Comparison of ENCODE assay signal across 18 cellular contexts in genomic region chr5:179839328-179840256, GRCh38. TPM values are rescaled to one million over a fixed set of nuclear protein-coding genes. Genes with fewer than 3 reads are reported as not detected.
DNase-seq lines count a peak whose midpoint lies in the region; ATAC-seq, FAIRE-seq and TF ChIP-seq lines count a peak whose summit lies in the region.
"Had no signal": no experiment of that assay in that cellular context is flagged by ENCODE, and none has a peak within 500 bp of the region (broad histone marks: within the 10 kb centered on the region; RNA-seq: fewer than 3 reads in every experiment).

No MANE protein-coding gene starts in this region.

- H3K27ac Mint-ChIP-seq in activated CD8-positive, alpha-beta memory T cell treated with anti-CD3 and anti-CD28 coated beads, Interleukin-2, amount 10 ng/mL, durations not matched to agents 7 days and 5 days = peak overlapping the region; percentile 15

- ATAC-seq in activated CD8-positive, alpha-beta memory T cell treated with anti-CD3 and anti-CD28 coated beads, Interleukin-2, amount 10 ng/mL, durations not matched to agents 7 days and 5 days = no peak
- ATAC-seq in K562 (no peak), HG02884 (IDR thresholded peaks at IDR 0.05; ENCODE audit: unreplicated experiment) (no peak)
- ATAC-seq: gastroesophageal sphincter had no signal

- no peak overlapping the region for H2AFZ ChIP-seq in K562 (ENCODE audit: low read depth, low read length)

- WGBS in K562 (ENCODE audit: insufficient coverage, low coverage, missing lambda C conversion rate) = 79% methylated on average over 16 of the region's 16 CpGs
- 82 to 85% methylated on average over 16 of the region's 16 CpGs for WGBS in sigmoid colon, 2 donors

- H3K36me3 ChIP-seq in K562 (ENCODE audit: control insufficient read depth, insufficient read depth, low read length) = peaks cover 53% of the 10 kb centered on the region; the same call in 2 of the 3 replicates
- peaks cover 63% of the 10 kb centered on the region for H3K36me3 ChIP-seq in right atrium auricular region
- peaks cover 45 to 88% (median 52%) of the 10 kb centered on the region in 4 donors for H3K36me3 ChIP-seq in sigmoid colon

- no peaks in the 10 kb centered on the region for H3K9me3 Mint-ChIP-seq in activated CD8-positive, alpha-beta memory T cell treated with anti-CD3 and anti-CD28 coated beads, Interleukin-2, amount 10 ng/mL, durations not matched to agents 7 days and 5 days (ENCODE audit: low read depth)

- peaks cover 23% of the 10 kb centered on the region for H3K4me1 Mint-ChIP-seq in activated CD8-positive, alpha-beta memory T cell treated with anti-CD3 and anti-CD28 coated beads, Interleukin-2, amount 10 ng/mL, durations not matched to agents 7 days and 5 days

- peaks cover 4% of the 10 kb centered on the region; the same call in 1 of the 2 replicates for H4K20me1 ChIP-seq in K562 (replicated peaks; ENCODE audit: control insufficient read depth, insufficient read depth, low read length)

- H3K4me3 ChIP-seq in K562 (no peak overlapping the region), right atrium auricular region (no peak overlapping the region), sigmoid colon (no peak overlapping the region)
- H3K4me3 ChIP-seq: colonic mucosa, gastroesophageal sphincter had no signal

- H3K9me1 ChIP-seq in K562 (ENCODE audit: control insufficient read depth, insufficient read depth, low read length) = no peaks in the 10 kb centered on the region

- CTCF ChIA-PET in activated CD8-positive, alpha-beta memory T cell treated with anti-CD3 and anti-CD28 coated beads, Interleukin-2, amount 10 ng/mL, durations not matched to agents 7 days and 5 days (lab: Charles Lee) = no interaction called here
- CTCF ChIA-PET in K562 (lab: Yijun Ruan, JAX; ENCODE audit: low intra/inter-chr PET ratio) = no interaction called here

- TF ChIP-seq POLR2A in K562 (conservative IDR thresholded peaks at IDR 0.05) = no peak
- TF ChIP-seq POLR2A in sigmoid colon (IDR thresholded peaks at IDR 0.05) = no peak

- no peak for FAIRE-seq in K562 (lab: Jason Lieb, UNC)
- FAIRE-seq: A204.1, urothelium cell line had no signal

- H3K9me3 ChIP-seq in K562 (replicated peaks; ENCODE audit: control insufficient read depth, insufficient read depth, low read depth, low read length) (no peaks in the 10 kb centered on the region), right atrium auricular region (peaks cover 0 to 2% of the 10 kb centered on the region in 2 donors), sigmoid colon (no peaks in the 10 kb centered on the region)
- H3K9me3 ChIP-seq: colonic mucosa, neutrophil had no signal

- no peak overlapping the region for H3K27ac ChIP-seq in K562 (ENCODE audit: extremely low read depth, low read depth, low read length)
- no peak overlapping the region for H3K27ac ChIP-seq in right atrium auricular region
- no peak overlapping the region for H3K27ac ChIP-seq in sigmoid colon
- H3K27ac ChIP-seq: colonic mucosa, gastroesophageal sphincter, neutrophil had no signal

- TF ChIP-seq EP300 in K562 (IDR thresholded peaks at IDR 0.05; ENCODE audit: low read length) (no peak), sigmoid colon (IDR thresholded peaks at IDR 0.05) (no peak)

- H3K4me1 ChIP-seq in K562 (replicated peaks in 1 of 2; ENCODE audit: control insufficient read depth in 2 of 2, insufficient read depth in 2 of 2, low read length in 2 of 2) = peaks cover 0 to 13% of the 10 kb centered on the region in 2 experiments; a peak in 3 of 5 replicates
- H3K4me1 ChIP-seq in right atrium auricular region = peaks cover 0 to 8% of the 10 kb centered on the region in 2 donors
- peaks cover 0 to 10% (median 8%) of the 10 kb centered on the region in 4 donors for H3K4me1 ChIP-seq in sigmoid colon
- H3K4me1 ChIP-seq: colonic mucosa had no signal

- H3K27me3 Mint-ChIP-seq in activated CD8-positive, alpha-beta memory T cell treated with anti-CD3 and anti-CD28 coated beads, Interleukin-2, amount 10 ng/mL, durations not matched to agents 7 days and 5 days = no peaks in the 10 kb centered on the region

- DNase-seq in activated CD8-positive, alpha-beta memory T cell treated with anti-CD3 and anti-CD28 coated beads, Interleukin-2, amount 10 ng/mL, durations not matched to agents 7 days and 5 days = no peak
- no peak for DNase-seq in activated CD8-positive, alpha-beta memory T cell treated with anti-CD3 and anti-CD28 coated beads, Interleukin-2, amount 50 U/mL, for 48 hours
- DNase-seq in K562 (ENCODE audit: extremely low read depth in 1 of 4, low spot score in 3 of 4) (no peak), right atrium auricular region (ENCODE audit: low spot score) (peak; percentile 56), sigmoid colon (peak; percentile 67), T-helper 2 cell (no peak)
- DNase-seq in effector CD4-positive, alpha-beta T cell = no peak
- DNase-seq: activated gamma-delta T cell treated with Interleukin-2 at 50 U/mL for 16 hours; colonic mucosa; DMS53; left cardiac atrium; NCI-H2107; stimulated activated CD8-positive, alpha-beta memory T cell treated with anti-CD3 and anti-CD28 coated beads, Interleukin-4, amount 100 ng/mL, for 48 hours had no signal

- H3K4me2 ChIP-seq in K562 (ENCODE audit: insufficient read depth, low read length) = no peak overlapping the region

- peaks cover 24% of the 10 kb centered on the region for H3K36me3 Mint-ChIP-seq in activated CD8-positive, alpha-beta memory T cell treated with anti-CD3 and anti-CD28 coated beads, Interleukin-2, amount 10 ng/mL, durations not matched to agents 7 days and 5 days

- POLR2A ChIA-PET in K562 (lab: Yijun Ruan, JAX) = interaction anchor here (1.0 to 1.8 kb wide), 3 partner anchors 9 to 17 kb away, joined by 3 to 4 read pairs (median 4); no protein-coding TSS in a partner anchor

- no TSS peak for BruUV-seq in K562 (replicated peaks; lab: Mats Ljungman, UMichigan)

- intact Hi-C loops in K562 (cut with micrococcal nuclease) = no loop called here
- intact Hi-C loops in sigmoid colon (cut with DNase I) = no loop called here

- no peaks in the 10 kb centered on the region for H3K79me2 ChIP-seq in K562 (ENCODE audit: control insufficient read depth, insufficient read depth, low read length)

- TF ChIP-seq CTCF in K562 (IDR thresholded peaks at IDR 0.05 in 2 of 3, conservative IDR thresholded peaks at IDR 0.05 in 1 of 3; ENCODE audit: insufficient read depth in 2 of 3, low read depth in 1 of 3, low read length in 3 of 3) (no peak), right atrium auricular region (IDR thresholded peaks at IDR 0.05) (no peak), sigmoid colon (IDR thresholded peaks at IDR 0.05) (no peak)

- no peaks in the 10 kb centered on the region for H3K27me3 ChIP-seq in K562 (ENCODE audit: control insufficient read depth in 2 of 2, insufficient read depth in 2 of 2, low read length in 2 of 2)
- no peaks in the 10 kb centered on the region for H3K27me3 ChIP-seq in right atrium auricular region
- no peaks in the 10 kb centered on the region for H3K27me3 ChIP-seq in sigmoid colon
- H3K27me3 ChIP-seq: colonic mucosa, gastroesophageal sphincter, neutrophil had no signal

- H3K4me3 Mint-ChIP-seq in activated CD8-positive, alpha-beta memory T cell treated with anti-CD3 and anti-CD28 coated beads, Interleukin-2, amount 10 ng/mL, durations not matched to agents 7 days and 5 days = no peak overlapping the region

- in situ Hi-C loops in K562 (cut with MboI) = no loop called here

- no peak for TF ChIP-seq RAD21 in K562 (CRISPR knock-in tag; conservative IDR thresholded peaks at IDR 0.05 in 1 of 2, IDR thresholded peaks at IDR 0.05 in 1 of 2)

- no peak overlapping the region for H3K9ac ChIP-seq in K562 (ENCODE audit: insufficient read depth in 1 of 2, low read depth in 2 of 2, low read length in 2 of 2)

RNA-seq across cellular contexts. Expression of gene SQSTM1, which starts 18.9 kb away (rescaled TPM):
- total RNA-seq in activated CD8-positive, alpha-beta memory T cell treated with anti-CD3 and anti-CD28 coated beads, Interleukin-2, amount 10 ng/mL, durations not matched to agents 7 days and 5 days = 100 to 1,000 TPM; 130 to 198 TPM
- total RNA-seq in K562 (2011; cell fraction: chromatin; rRNA removed; ENCODE audit: low replicate concordance) = 89.8 and 300 TPM in 2 replicates
- total RNA-seq in K562 (2011; cell fraction: nucleolus; rRNA removed) = 389 and 414 TPM in 2 replicates
- total RNA-seq in K562 (2011; cell fraction: nucleoplasm; rRNA removed) = 172 and 183 TPM in 2 replicates
- 148 and 236 TPM in 2 replicates for total RNA-seq in K562 (2014; rRNA removed)
- 32.0 and 37.6 TPM in 2 replicates for total RNA-seq in K562 (2014; rRNA removed; fragmentation: Illumina TruSeq; extraction: Trizol)
- 107 and 109 TPM in 2 replicates for total RNA-seq in K562 (2015; rRNA removed; fragmentation: Illumina TruSeq; extraction: Trizol)
- total RNA-seq in K562 (2021) = 148 and 151 TPM in 2 replicates
- polyA plus RNA-seq in K562 (2011; rRNA removed) = 44.8 and 45.2 TPM in 2 replicates
- polyA plus RNA-seq in K562 (2011; cell fraction: cytosol; rRNA removed) = 47.2 and 77.9 TPM in 2 replicates
- polyA plus RNA-seq in K562 (2011; cell fraction: nucleus; rRNA removed) = 132 and 257 TPM in 2 replicates
- 159 and 567 TPM in 2 replicates for polyA plus RNA-seq in K562 (2012)
- 75.0 and 79.8 TPM in 2 replicates for polyA plus RNA-seq in K562 (2014; fragmentation: Illumina TruSeq; extraction: Trizol)
- 1 to 10 TPM; 5.6 to 8.2 TPM for polyA plus RNA-seq in K562 (2014; fragmentation: Nextera tagmentation; extraction: Ambion mirVana)
- 64.0 and 70.7 TPM in 2 replicates for polyA plus RNA-seq in K562 (2014; rRNA removed)
- 25.0 and 34.0 TPM in 2 replicates for polyA minus RNA-seq in K562 (2011; rRNA and poly(A)+ RNA removed)
- polyA minus RNA-seq in K562 (2011; cell fraction: cytosol; rRNA and poly(A)+ RNA removed) = 82.1 and 107 TPM in 2 replicates
- 184 and 191 TPM in 2 replicates for polyA minus RNA-seq in K562 (2011; cell fraction: nucleus; rRNA and poly(A)+ RNA removed)
- 100 to 1,000 TPM; 379 to 436 TPM for total RNA-seq in right atrium auricular region
- 100 to 1,000 TPM; 287 to 443 (median 386) TPM for total RNA-seq in sigmoid colon
- polyA plus RNA-seq in sigmoid colon = 100 to 1,000 TPM; 168 to 301 (median 203) TPM

RNA-seq across cellular contexts. Expression of gene MRNIP, which starts 19.0 kb away (rescaled TPM):
- total RNA-seq in activated CD8-positive, alpha-beta memory T cell treated with anti-CD3 and anti-CD28 coated beads, Interleukin-2, amount 10 ng/mL, durations not matched to agents 7 days and 5 days = 10 to 100 TPM; 20.2 to 21.4 TPM
- total RNA-seq in K562 (2011; cell fraction: chromatin; rRNA removed; ENCODE audit: low replicate concordance) = 168 and 262 TPM in 2 replicates
- total RNA-seq in K562 (2011; cell fraction: nucleolus; rRNA removed) = 113 and 114 TPM in 2 replicates
- 118 and 124 TPM in 2 replicates for total RNA-seq in K562 (2011; cell fraction: nucleoplasm; rRNA removed)
- total RNA-seq in K562 (2014; rRNA removed) (16.8 and 22.7 TPM in 2 replicates), K562 (2014; rRNA removed; fragmentation: Illumina TruSeq; extraction: Trizol) (7.2 and 9.7 TPM in 2 replicates), K562 (2015; rRNA removed; fragmentation: Illumina TruSeq; extraction: Trizol) (10.4 and 12.2 TPM in 2 replicates), K562 (2021) (18.4 and 20.7 TPM in 2 replicates), right atrium auricular region (10 to 100 TPM; 12.5 to 20.3 TPM), sigmoid colon (10 to 100 TPM; 30.7 to 59.8 (median 34.5) TPM)
- polyA plus RNA-seq in K562 (2011; rRNA removed) (25.6 and 35.4 TPM in 2 replicates), K562 (2014; fragmentation: Illumina TruSeq; extraction: Trizol) (18.0 and 18.5 TPM in 2 replicates), K562 (2014; fragmentation: Nextera tagmentation; extraction: Ambion mirVana) (1 to 10 TPM; 3.6 to 6.2 TPM), K562 (2014; rRNA removed) (39.0 and 42.7 TPM in 2 replicates), sigmoid colon (10 to 100 TPM in 2 of 3 donors, 1 to 10 TPM in 1; 8.3 to 20.3 (median 11.4) TPM)
- 18.4 and 20.1 TPM in 2 replicates for polyA plus RNA-seq in K562 (2011; cell fraction: cytosol; rRNA removed)
- 148 and 191 TPM in 2 replicates for polyA plus RNA-seq in K562 (2011; cell fraction: nucleus; rRNA removed)
- 18.9 and 21.4 TPM in 2 replicates for polyA plus RNA-seq in K562 (2012)
- polyA minus RNA-seq in K562 (2011; rRNA and poly(A)+ RNA removed) = 8.8 and 10.6 TPM in 2 replicates
- 5.3 and 8.0 TPM in 2 replicates for polyA minus RNA-seq in K562 (2011; cell fraction: cytosol; rRNA and poly(A)+ RNA removed)
- 21.1 and 26.9 TPM in 2 replicates for polyA minus RNA-seq in K562 (2011; cell fraction: nucleus; rRNA and poly(A)+ RNA removed)

RNA-seq across cellular contexts. Expression of gene MGAT4B, which starts 32.9 kb away (rescaled TPM):
- total RNA-seq in activated CD8-positive, alpha-beta memory T cell treated with anti-CD3 and anti-CD28 coated beads, Interleukin-2, amount 10 ng/mL, durations not matched to agents 7 days and 5 days = 100 to 1,000 TPM; 100 to 116 TPM
- total RNA-seq in K562 (2011; cell fraction: chromatin; rRNA removed; ENCODE audit: low replicate concordance) = 133 and 442 TPM in 2 replicates
- 330 and 396 TPM in 2 replicates for total RNA-seq in K562 (2011; cell fraction: nucleolus; rRNA removed)
- 200 and 206 TPM in 2 replicates for total RNA-seq in K562 (2011; cell fraction: nucleoplasm; rRNA removed)
- total RNA-seq in K562 (2014; rRNA removed) (75.4 and 97.9 TPM in 2 replicates), K562 (2014; rRNA removed; fragmentation: Illumina TruSeq; extraction: Trizol) (53.9 and 64.8 TPM in 2 replicates), K562 (2015; rRNA removed; fragmentation: Illumina TruSeq; extraction: Trizol) (62.2 and 64.4 TPM in 2 replicates), K562 (2021) (120 and 133 TPM in 2 replicates), right atrium auricular region (10 to 100 TPM; 71.7 to 77.1 TPM), sigmoid colon (10 to 100 TPM; 27.8 to 56.8 (median 31.5) TPM)
- polyA plus RNA-seq in K562 (2011; rRNA removed) (77.2 and 79.8 TPM in 2 replicates), K562 (2014; fragmentation: Illumina TruSeq; extraction: Trizol) (80.2 and 90.3 TPM in 2 replicates), K562 (2014; fragmentation: Nextera tagmentation; extraction: Ambion mirVana) (under 1 TPM; 0.34 to 0.37 TPM), K562 (2014; rRNA removed) (75.9 and 88.5 TPM in 2 replicates), sigmoid colon (100 to 1,000 TPM; 184 to 241 (median 232) TPM)
- 88.2 and 150 TPM in 2 replicates for polyA plus RNA-seq in K562 (2011; cell fraction: cytosol; rRNA removed)
- polyA plus RNA-seq in K562 (2011; cell fraction: nucleus; rRNA removed) = 249 and 384 TPM in 2 replicates
- 107 and 152 TPM in 2 replicates for polyA plus RNA-seq in K562 (2012)
- 44.9 and 70.3 TPM in 2 replicates for polyA minus RNA-seq in K562 (2011; rRNA and poly(A)+ RNA removed)
- 77.2 and 90.7 TPM in 2 replicates for polyA minus RNA-seq in K562 (2011; cell fraction: cytosol; rRNA and poly(A)+ RNA removed)
- polyA minus RNA-seq in K562 (2011; cell fraction: nucleus; rRNA and poly(A)+ RNA removed) = 113 and 122 TPM in 2 replicates

RNA-seq across cellular contexts. Expression of gene LTC4S, which starts 45.8 kb away (rescaled TPM):
- 1 to 10 TPM in 1 of 2 experiments, under 1 TPM in 1; 0.91 to 1.5 TPM for total RNA-seq in activated CD8-positive, alpha-beta memory T cell treated with anti-CD3 and anti-CD28 coated beads, Interleukin-2, amount 10 ng/mL, durations not matched to agents 7 days and 5 days
- total RNA-seq in K562 (2011; cell fraction: chromatin; rRNA removed; ENCODE audit: low replicate concordance) = 0.90 TPM in 1 of 2 replicates, not detected in the other
- total RNA-seq in K562 (2011; cell fraction: nucleolus; rRNA removed) = 0.83 and 1.1 TPM in 2 replicates
- total RNA-seq in K562 (2011; cell fraction: nucleoplasm; rRNA removed) = not detected in 2 replicates
- total RNA-seq in K562 (2014; rRNA removed) = 0.77 TPM in 1 of 2 replicates, not detected in the other
- not detected in 2 replicates for total RNA-seq in K562 (2014; rRNA removed; fragmentation: Illumina TruSeq; extraction: Trizol)
- total RNA-seq in K562 (2015; rRNA removed; fragmentation: Illumina TruSeq; extraction: Trizol) = not detected in 2 replicates
- 0.51 and 0.75 TPM in 2 replicates for total RNA-seq in K562 (2021)
- not detected in 2 replicates for polyA plus RNA-seq in K562 (2011; rRNA removed)
- not detected in 2 replicates for polyA plus RNA-seq in K562 (2011; cell fraction: cytosol; rRNA removed)
- 0.65 and 0.75 TPM in 2 replicates for polyA plus RNA-seq in K562 (2011; cell fraction: nucleus; rRNA removed)
- polyA plus RNA-seq in K562 (2012) = 0.47 TPM in 1 of 2 replicates, not detected in the other
- not detected in 2 replicates for polyA plus RNA-seq in K562 (2014; fragmentation: Illumina TruSeq; extraction: Trizol)
- not detected for polyA plus RNA-seq in K562 (2014; fragmentation: Nextera tagmentation; extraction: Ambion mirVana)
- 0.17 TPM in 1 of 2 replicates, not detected in the other for polyA plus RNA-seq in K562 (2014; rRNA removed)
- polyA minus RNA-seq in K562 (2011; rRNA and poly(A)+ RNA removed) = not detected in 2 replicates
- not detected in 2 replicates for polyA minus RNA-seq in K562 (2011; cell fraction: cytosol; rRNA and poly(A)+ RNA removed)
- not detected in 2 replicates for polyA minus RNA-seq in K562 (2011; cell fraction: nucleus; rRNA and poly(A)+ RNA removed)
- 10 to 100 TPM in 1 of 2 donors, 1 to 10 TPM in 1; 9.0 to 11.1 TPM for total RNA-seq in right atrium auricular region
- 1 to 10 TPM; 1.5 to 6.1 (median 5.4) TPM for total RNA-seq in sigmoid colon
- 1 to 10 TPM in 2 of 3 donors, not detected in 1; 2.6 to 3.6 TPM for polyA plus RNA-seq in sigmoid colon

Comparison
In these comparisons a context has a peak if more than half of its experiments do, and no peak if none do; other contexts are left out.
1. DNase-seq: peak in right atrium auricular region (single experiment) and sigmoid colon (single experiment); none in activated CD8-positive, alpha-beta memory T cell treated with anti-CD3 and anti-CD28 coated beads, Interleukin-2, amount 10 ng/mL, durations not matched to agents 7 days and 5 days (single experiment), activated CD8-positive, alpha-beta memory T cell treated with anti-CD3 and anti-CD28 coated beads, Interleukin-2, amount 50 U/mL, for 48 hours (single experiment), K562 (0 of 4), T-helper 2 cell (0 of 5) and effector CD4-positive, alpha-beta T cell (single experiment).